ENCODE assay signal across 2 cellular contexts in genomic region chr7:75739796-75740672, GRCh38.
TF ChIP-seq lines count a peak whose summit lies in the region.

No MANE protein-coding gene starts in this region.

TF ChIP-seq in HCT116, 20 proteins besides CTCF, POLR2A, EP300 and RAD21 (continued from another document):
- TF ChIP-seq ZBTB33 (IDR thresholded peaks at IDR 0.05; ENCODE audit: extremely low read depth, insufficient replicate concordance, low read length) (no peak), EZH2phosphoT487 (IDR thresholded peaks at IDR 0.05; ENCODE audit: borderline replicate concordance) (no peak), TCF7L2 (IDR thresholded peaks at IDR 0.05; ENCODE audit: borderline replicate concordance, extremely low read depth, insufficient read depth, insufficient read length) (no peak), EGR1 (IDR thresholded peaks at IDR 0.05; ENCODE audit: low read depth) (no peak), EZH2 (IDR thresholded peaks at IDR 0.05) (no peak), YY1 (IDR thresholded peaks at IDR 0.05; ENCODE audit: extremely low read depth, insufficient replicate concordance, low read depth, low read length) (no peak), POLR2AphosphoS5 (IDR thresholded peaks at IDR 0.05; ENCODE audit: low read depth, low read length) (no peak), SIN3A (IDR thresholded peaks at IDR 0.05; ENCODE audit: low read depth) (no peak), JUND (IDR thresholded peaks at IDR 0.05) (no peak), ATF3 (IDR thresholded peaks at IDR 0.05) (no peak), ELF1 (IDR thresholded peaks at IDR 0.05; ENCODE audit: borderline replicate concordance, low read depth) (no peak), ZFX (IDR thresholded peaks at IDR 0.05) (no peak)
- TF ChIP-seq, protein P1, sequence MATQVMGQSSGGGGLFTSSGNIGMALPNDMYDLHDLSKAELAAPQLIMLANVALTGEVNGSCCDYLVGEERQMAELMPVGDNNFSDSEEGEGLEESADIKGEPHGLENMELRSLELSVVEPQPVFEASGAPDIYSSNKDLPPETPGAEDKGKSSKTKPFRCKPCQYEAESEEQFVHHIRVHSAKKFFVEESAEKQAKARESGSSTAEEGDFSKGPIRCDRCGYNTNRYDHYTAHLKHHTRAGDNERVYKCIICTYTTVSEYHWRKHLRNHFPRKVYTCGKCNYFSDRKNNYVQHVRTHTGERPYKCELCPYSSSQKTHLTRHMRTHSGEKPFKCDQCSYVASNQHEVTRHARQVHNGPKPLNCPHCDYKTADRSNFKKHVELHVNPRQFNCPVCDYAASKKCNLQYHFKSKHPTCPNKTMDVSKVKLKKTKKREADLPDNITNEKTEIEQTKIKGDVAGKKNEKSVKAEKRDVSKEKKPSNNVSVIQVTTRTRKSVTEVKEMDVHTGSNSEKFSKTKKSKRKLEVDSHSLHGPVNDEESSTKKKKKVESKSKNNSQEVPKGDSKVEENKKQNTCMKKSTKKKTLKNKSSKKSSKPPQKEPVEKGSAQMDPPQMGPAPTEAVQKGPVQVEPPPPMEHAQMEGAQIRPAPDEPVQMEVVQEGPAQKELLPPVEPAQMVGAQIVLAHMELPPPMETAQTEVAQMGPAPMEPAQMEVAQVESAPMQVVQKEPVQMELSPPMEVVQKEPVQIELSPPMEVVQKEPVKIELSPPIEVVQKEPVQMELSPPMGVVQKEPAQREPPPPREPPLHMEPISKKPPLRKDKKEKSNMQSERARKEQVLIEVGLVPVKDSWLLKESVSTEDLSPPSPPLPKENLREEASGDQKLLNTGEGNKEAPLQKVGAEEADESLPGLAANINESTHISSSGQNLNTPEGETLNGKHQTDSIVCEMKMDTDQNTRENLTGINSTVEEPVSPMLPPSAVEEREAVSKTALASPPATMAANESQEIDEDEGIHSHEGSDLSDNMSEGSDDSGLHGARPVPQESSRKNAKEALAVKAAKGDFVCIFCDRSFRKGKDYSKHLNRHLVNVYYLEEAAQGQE (IDR thresholded peaks at IDR 0.05; ENCODE audit: low read depth), result no peak

TF ChIP-seq in HEK293T, 16 proteins besides CTCF, POLR2A, EP300 and RAD21 (continued from another document):
- no peak for TF ChIP-seq PKNOX1 (IDR thresholded peaks at IDR 0.05)
- TF ChIP-seq HDGF (IDR thresholded peaks at IDR 0.05; ENCODE audit: borderline replicate concordance), result no peak
- TF ChIP-seq TARDBP (IDR thresholded peaks at IDR 0.05), result no peak
- no peak for TF ChIP-seq SP1 (IDR thresholded peaks at IDR 0.05)
- no peak for TF ChIP-seq FOXA1 (IDR thresholded peaks at IDR 0.05)
- no peak for TF ChIP-seq L3MBTL2 (conservative IDR thresholded peaks at IDR 0.05)
- TF ChIP-seq ZNF384 (IDR thresholded peaks at IDR 0.05), result no peak
- no peak for TF ChIP-seq NFRKB (IDR thresholded peaks at IDR 0.05)
- no peak for TF ChIP-seq ARNT (IDR thresholded peaks at IDR 0.05)
- TF ChIP-seq SUZ12 (IDR thresholded peaks at IDR 0.05), result no peak
